Comparison of ENCODE assay signal across 6 cellular contexts in genomic region chr18:68459968-68460367, GRCh38.
"Had no signal": no experiment of that assay in that cellular context is flagged by ENCODE, and none has a peak within 500 bp of the region (broad histone marks: within the 10 kb centered on the region; RNA-seq: fewer than 3 reads in every experiment).

No MANE protein-coding gene starts in this region.

- H3K4me3 ChIP-seq: K562 had no signal

- H3K27ac ChIP-seq: HL-60, KMS-11 had no signal

- ATAC-seq: HepG2, K562 had no signal

- H3K9ac ChIP-seq: KMS-11 had no signal

- DNase-seq: KBM-7, KG1 had no signal

- H3K4me2 ChIP-seq: KMS-11 had no signal
